9 cellular contexts compared by ENCODE assay signal in genomic region chr20:32672982-32673727, GRCh38. TPM values are rescaled to one million over a fixed set of nuclear protein-coding genes. Genes with fewer than 3 reads are reported as not detected.
DNase-seq lines count a peak whose midpoint lies in the region; ATAC-seq, FAIRE-seq and TF ChIP-seq lines count a peak whose summit lies in the region.
"Had no signal": no experiment of that assay in that cellular context is flagged by ENCODE, and none has a peak within 500 bp of the region (broad histone marks: within the 10 kb centered on the region; RNA-seq: fewer than 3 reads in every experiment).

No MANE protein-coding gene starts in this region.

- H3K9me3 ChIP-seq in HepG2 (ENCODE audit: low read length) (no peaks in the 10 kb centered on the region), SK-N-SH (no peaks in the 10 kb centered on the region), tibial artery (no peaks in the 10 kb centered on the region)

- H3K27ac ChIP-seq in HepG2 (ENCODE audit: extremely low read length, insufficient read depth, low read length) (no peak overlapping the region), SK-N-SH (ENCODE audit: low read depth in 2 of 2, low read length in 1 of 2) (no peak overlapping the region), tibial artery (no peak overlapping the region)

- H3K4me1 ChIP-seq in HepG2 (ENCODE audit: insufficient read depth, low read length) (peaks cover 63% of the 10 kb centered on the region), SK-N-SH (ENCODE audit: control insufficient read depth in 1 of 2, insufficient read depth in 2 of 2, low read depth in 1 of 2, low read length in 1 of 2) (no peaks in the 10 kb centered on the region; a peak in 1 of 4 replicates), tibial artery (no peaks in the 10 kb centered on the region)

- TF ChIP-seq RAD21 in HepG2 (CRISPR knock-in tag; IDR thresholded peaks at IDR 0.05) (peak; percentile 30; the same call in 1 of the 2 replicates), SK-N-SH (IDR thresholded peaks at IDR 0.05; ENCODE audit: low read length) (no peak)

- CTCF ChIA-PET in HepG2 (lab: Yijun Ruan, JAX; ENCODE audit: low intra/inter-chr PET ratio, low total read pairs) (interaction anchor here (1.4 to 7.9 kb wide), 3 partner anchors 9 to 105 kb away, joined by 5 to 203 read pairs (median 7); no protein-coding TSS in a partner anchor), SK-N-SH (lab: Yijun Ruan, JAX) (interaction anchor here (0.5 to 7.1 kb wide), 23 partner anchors 8 to 336 kb away, joined by 3 to 101 read pairs (median 4); partner anchors contain the start of gene DNMT3B)

- in situ Hi-C loops in HepG2 (cut with HindIII; ENCODE audit: extremely low pct_ligation_motif_present, low pct_unique_long_range_greater_than_20kb) = loop anchor here (5.0 kb wide), 1 partner anchor 104 kb away; no protein-coding TSS in a partner anchor

- H3K4me3 ChIP-seq in HepG2 (replicated peaks in 1 of 3; ENCODE audit: insufficient read depth in 1 of 3, low read depth in 2 of 3, low read length in 3 of 3) = peak overlapping the region; percentile 41 to 71 (median 48)
- H3K4me3 ChIP-seq in SK-N-SH (ENCODE audit: low read depth in 2 of 2, low read length in 1 of 2) = no peak overlapping the region
- H3K4me3 ChIP-seq in tibial artery = no peak overlapping the region

- FAIRE-seq in HepG2 (lab: Jason Lieb, UNC) = no peak

- 34% methylated on average over 18 of the region's 18 CpGs for WGBS in HepG2 (ENCODE audit: low lambda C conversion rate)
- WGBS in SK-N-SH (ENCODE audit: low lambda C conversion rate) = 69% methylated on average over 11 of the region's 18 CpGs

- H3K9ac ChIP-seq in HepG2 (ENCODE audit: insufficient read depth, low read depth, low read length) (peak overlapping the region; percentile 61), SK-N-SH (no peak overlapping the region)

- H3K4me2 ChIP-seq in HepG2 (ENCODE audit: low read depth, low read length) (peak overlapping the region; percentile 83), SK-N-SH (no peak overlapping the region)

- H4K20me1 ChIP-seq in HepG2 (ENCODE audit: insufficient read depth, low read length) (no peaks in the 10 kb centered on the region), SK-N-SH (ENCODE audit: insufficient read depth) (no peaks in the 10 kb centered on the region)

- intact Hi-C loops in HepG2 (cut with micrococcal nuclease; ENCODE audit: unreplicated experiment) = loop anchor here (5.0 kb wide), 1 partner anchor 89 kb away; the partner anchor contains the start of gene DNMT3B
- intact Hi-C loops in posterior vena cava (cut with DNase I) = no loop called here
- intact Hi-C loops in tibial artery (cut with DNase I; ENCODE audit: low total_unique reads) = loop anchor here (10.0 kb wide), 1 partner anchor 112 kb away; no protein-coding TSS in a partner anchor

- TF ChIP-seq POLR2A in HepG2 (IDR thresholded peaks at IDR 0.05; ENCODE audit: insufficient read depth in 1 of 2, low read depth in 2 of 2, low read length in 2 of 2) = 0 out of 4 replicates have a peak, but pooled peaks of 1 of the 2 experiments have one; percentile 34

- BruUV-seq in HepG2 (replicated peaks; lab: Mats Ljungman, UMichigan) = no TSS peak

- ATAC-seq in HG03135 (IDR thresholded peaks at IDR 0.05; ENCODE audit: unreplicated experiment) (peak; percentile 60), HepG2 (peak; percentile 62)

- H3K9me2 ChIP-seq in SK-N-SH = no peaks in the 10 kb centered on the region

- DNase-seq in activated CD4-positive, alpha-beta T cell treated with anti-CD3 and anti-CD28 coated beads for 48 hours = peak; percentile 33
- DNase-seq in activated CD4-positive, alpha-beta T cell treated with anti-CD3 and anti-CD28 coated beads, Interleukin-2, amount 50 U/mL, for 1 hour = no peak
- DNase-seq in UCSD-AML1 (lab: John Stamatoyannopoulos, UW; ENCODE audit: unreplicated experiment) = peak; percentile 85
- no peak for DNase-seq in HepG2 (ENCODE audit: low spot score)
- no peak for DNase-seq in SK-N-SH
- DNase-seq in posterior vena cava (ENCODE audit: low spot score) = no peak
- no peak for DNase-seq in tibial artery

- H3K27me3 ChIP-seq in HepG2 (ENCODE audit: control insufficient read depth in 1 of 2, insufficient read depth in 2 of 2, low read length in 2 of 2) = no peaks in the 10 kb centered on the region
- no peaks in the 10 kb centered on the region for H3K27me3 ChIP-seq in SK-N-SH (ENCODE audit: insufficient read depth)
- H3K27me3 ChIP-seq in tibial artery = no peaks in the 10 kb centered on the region

- TF ChIP-seq CTCF in HepG2 (CRISPR knock-in tag; IDR thresholded peaks at IDR 0.05) (peak; percentile 46), SK-N-SH (IDR thresholded peaks at IDR 0.05) (no peak), tibial artery (IDR thresholded peaks at IDR 0.05) (no peak)

- TF ChIP-seq EP300 in HepG2 (IDR thresholded peaks at IDR 0.05; ENCODE audit: low read depth in 2 of 2, low read length in 2 of 2) (no peak), HepG2 (CRISPR knock-in tag; IDR thresholded peaks at IDR 0.05; ENCODE audit: borderline replicate concordance) (no peak), SK-N-SH (IDR thresholded peaks at IDR 0.05; ENCODE audit: borderline replicate concordance in 1 of 2, low read depth in 1 of 2, low read length in 1 of 2) (no peak)

- peak overlapping the region; percentile 33 for H2AFZ ChIP-seq in HepG2 (ENCODE audit: low read length)
- no peak overlapping the region for H2AFZ ChIP-seq in SK-N-SH (ENCODE audit: low read depth)

- H3F3A ChIP-seq in SK-N-SH (replicated peaks; ENCODE audit: insufficient read depth) = no peaks in the 10 kb centered on the region

- H3K36me3 ChIP-seq in HepG2 (replicated peaks in 1 of 2; ENCODE audit: control insufficient read depth in 1 of 2, insufficient read depth in 2 of 2, low read length in 2 of 2) (no peaks in the 10 kb centered on the region), SK-N-SH (replicated peaks in 1 of 2; ENCODE audit: control insufficient read depth in 1 of 2, insufficient read depth in 2 of 2, low read length in 1 of 2) (no peaks in the 10 kb centered on the region), tibial artery (no peaks in the 10 kb centered on the region)

- H3K79me2 ChIP-seq in HepG2 (ENCODE audit: insufficient read depth, low read length) = no peaks in the 10 kb centered on the region
- no peaks in the 10 kb centered on the region for H3K79me2 ChIP-seq in SK-N-SH (ENCODE audit: insufficient read depth)

- POLR2A ChIA-PET in HepG2 (lab: Yijun Ruan, JAX) (interaction anchor here (0.7 to 4.6 kb wide), 12 partner anchors 8 to 146 kb away, joined by 3 to 54 read pairs (median 4); partner anchors contain the start of genes DNMT3B and MAPRE1), SK-N-SH (lab: Yijun Ruan, JAX) (interaction anchor here (0.8 to 1.1 kb wide), 2 partner anchors 89 to 105 kb away, joined by 3 read pairs; partner anchors contain the start of gene DNMT3B)

TF ChIP-seq in HepG2, 621 proteins besides CTCF, POLR2A, EP300 and RAD21 (continues in another document):
- TF ChIP-seq CHCHD3 (CRISPR knock-in tag; IDR thresholded peaks at IDR 0.05) = 0 out of 2 replicates have a peak, but pooled peaks have one; percentile 21

TF ChIP-seq in SK-N-SH, 30 proteins besides CTCF, POLR2A, EP300 and RAD21 (continues in another document):
- TF ChIP-seq SIN3A (IDR thresholded peaks at IDR 0.05; ENCODE audit: borderline replicate concordance, low read depth, low read length) (no peak), USF2 (IDR thresholded peaks at IDR 0.05; ENCODE audit: borderline replicate concordance, low read depth, low read length) (no peak), RFX5 (IDR thresholded peaks at IDR 0.05; ENCODE audit: low read length) (no peak), YY1 (IDR thresholded peaks at IDR 0.05; ENCODE audit: low read depth) (no peak)

RNA-seq across cellular contexts. Expression of gene C20orf203, which starts 0.6 kb away (rescaled TPM):
- total RNA-seq in HepG2 (2016; rRNA removed; fragmentation: Illumina TruSeq; extraction: Trizol) (0.02 TPM in 1 of 2 replicates, not detected in the other), posterior vena cava (under 1 TPM in 1 of 2 donors, not detected in 1; 0.05 TPM)
- total RNA-seq in HepG2 (2016; cell fraction: cytosol; rRNA removed; fragmentation: Illumina TruSeq; extraction: Trizol; ENCODE audit: low read depth) = not detected in 2 replicates
- total RNA-seq in HepG2 (2016; cell fraction: insoluble cytoplasmic fraction; rRNA removed; fragmentation: Illumina TruSeq; extraction: Trizol) = 0.03 and 0.04 TPM in 2 replicates
- not detected in 2 replicates for total RNA-seq in HepG2 (2016; cell fraction: membrane; rRNA removed; fragmentation: Illumina TruSeq; extraction: Trizol)
- total RNA-seq in HepG2 (2016; cell fraction: nucleus; rRNA removed; fragmentation: Illumina TruSeq; extraction: Trizol) = 0.12 TPM in 1 of 2 replicates, not detected in the other
- polyA plus RNA-seq in HepG2 (2011; rRNA removed) (0.04 and 0.05 TPM in 2 replicates), SK-N-SH (2012; rRNA removed) (not detected in 2 replicates)
- 0.01 TPM in 1 of 2 replicates, not detected in the other for polyA plus RNA-seq in HepG2 (2011; cell fraction: cytosol; rRNA removed)
- 0.24 and 0.29 TPM in 2 replicates for polyA plus RNA-seq in HepG2 (2011; cell fraction: nucleus; rRNA removed)
- 0.03 and 0.08 TPM in 2 replicates for polyA plus RNA-seq in HepG2 (2012)
- polyA plus RNA-seq in HepG2 (2016; cell fraction: cytosol; fragmentation: Illumina TruSeq; extraction: Trizol; ENCODE audit: low read depth) = not detected in 2 replicates
- not detected in 2 replicates for polyA plus RNA-seq in HepG2 (2016; cell fraction: insoluble cytoplasmic fraction; fragmentation: Illumina TruSeq; extraction: Trizol; ENCODE audit: low read depth)
- 0.06 TPM in 1 of 2 replicates, not detected in the other for polyA plus RNA-seq in HepG2 (2016; cell fraction: membrane; fragmentation: Illumina TruSeq; extraction: Trizol; ENCODE audit: low read depth)
- not detected in 2 replicates for polyA plus RNA-seq in HepG2 (2016; cell fraction: nucleus; fragmentation: Illumina TruSeq; extraction: Trizol; ENCODE audit: insufficient read depth, low read depth)
- 0.18 TPM in 1 of 2 replicates, not detected in the other for polyA minus RNA-seq in HepG2 (2011; rRNA and poly(A)+ RNA removed; ENCODE audit: low replicate concordance)
- not detected in 2 replicates for polyA minus RNA-seq in HepG2 (2011; cell fraction: cytosol; rRNA and poly(A)+ RNA removed)
- polyA minus RNA-seq in HepG2 (2011; cell fraction: nucleus; rRNA and poly(A)+ RNA removed) = 0.12 and 0.13 TPM in 2 replicates
- not detected in 2 replicates for polyA plus RNA-seq in SK-N-SH (2012; cell fraction: cytosol; rRNA removed)
- polyA plus RNA-seq in SK-N-SH (2012; cell fraction: nucleus; rRNA removed) = 0.01 and 0.04 TPM in 2 replicates
- total RNA-seq: lung microvascular endothelial cell had no signal

Comparison
In these comparisons a context has a peak if more than half of its experiments do, and no peak if none do; other contexts are left out.
1. DNase-seq: peak in activated CD4-positive, alpha-beta T cell treated with anti-CD3 and anti-CD28 coated beads for 48 hours (single experiment) and UCSD-AML1 (single experiment); none in activated CD4-positive, alpha-beta T cell treated with anti-CD3 and anti-CD28 coated beads, Interleukin-2, amount 50 U/mL, for 1 hour (single experiment), HepG2 (single experiment), SK-N-SH (single experiment), posterior vena cava (single experiment) and tibial artery (0 of 2).
2. H3K4me3 ChIP-seq: peak in HepG2 (3 of 3); none in SK-N-SH (0 of 2) and tibial artery (0 of 2).
3. intact Hi-C loops: an anchor here in HepG2 (5.0 kb wide) and tibial artery (10.0 kb wide); none called in posterior vena cava.